Comparison of ENCODE assay signal across 19 cellular contexts in the genomic region with DNA sequence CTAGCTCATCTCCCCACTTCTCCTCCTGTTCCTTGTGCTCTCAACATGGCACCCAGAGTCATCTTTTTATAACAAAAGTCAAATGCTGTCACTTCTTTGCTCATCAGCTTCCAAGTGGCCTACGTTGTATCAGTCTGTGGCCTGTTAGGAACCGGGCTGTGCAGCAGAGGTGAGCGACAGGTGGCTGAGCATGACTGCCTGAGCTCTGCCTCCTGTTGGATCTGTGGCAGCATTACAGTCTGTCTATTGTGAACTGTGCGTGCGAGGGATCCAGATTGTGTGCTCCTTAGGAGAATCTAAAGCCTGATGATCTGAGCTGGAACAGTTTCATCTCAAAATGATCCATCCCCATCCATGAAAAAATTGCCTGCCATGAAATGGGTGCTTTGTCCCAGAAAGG.
DNase-seq lines count a peak whose midpoint lies in the region; ATAC-seq and TF ChIP-seq lines count a peak whose summit lies in the region.
"Had no signal": no experiment of that assay in that cellular context is flagged by ENCODE, and none has a peak within 500 bp of the region (broad histone marks: within the 10 kb centered on the region; RNA-seq: fewer than 3 reads in every experiment).

No MANE protein-coding gene starts in this region.

- no peak overlapping the region for H4K91ac ChIP-seq in H9 (ENCODE audit: insufficient read length, low read depth, low read length)

- H3K9ac ChIP-seq in H9 (ENCODE audit: extremely low read depth, insufficient read length, low read length): no peak overlapping the region
- H3K9ac ChIP-seq: BLaER1 had no signal

- no peak overlapping the region for H4K5ac ChIP-seq in H9 (ENCODE audit: insufficient read length, low read depth, low read length)

- no peak overlapping the region for H3K4me3 Mint-ChIP-seq in H9
- no peak overlapping the region for H3K4me3 Mint-ChIP-seq in stimulated activated memory B cell treated with anti-CD40 and anti-IgM and Interleukin-4, amounts not matched to agents 10 μg/mL and 1 μg/mL and 100 μg/mL, for 72 hours
- H3K4me3 Mint-ChIP-seq: CD4-positive, alpha-beta T cell had no signal

- H3K79me2 ChIP-seq in H9 (ENCODE audit: insufficient read depth, low read length): no peaks in the 10 kb centered on the region

- H3K27me3 ChIP-seq in H9 (ENCODE audit: insufficient read depth, low read length) (no peaks in the 10 kb centered on the region), WERI-Rb-1 (ENCODE audit: insufficient read depth, low read depth, severe bottlenecking) (peaks cover 79% of the 10 kb centered on the region), dorsolateral prefrontal cortex (peaks cover 0 to 24% (median 0%) of the 10 kb centered on the region in 45 donors)
- H3K27me3 ChIP-seq: BLaER1 had no signal

- no peak overlapping the region for H3K27ac Mint-ChIP-seq in H9
- no peak overlapping the region for H3K27ac Mint-ChIP-seq in stimulated activated memory B cell treated with anti-CD40 and anti-IgM and Interleukin-4, amounts not matched to agents 10 μg/mL and 1 μg/mL and 100 μg/mL, for 72 hours
- H3K27ac Mint-ChIP-seq: CD4-positive, alpha-beta T cell had no signal

- no peaks in the 10 kb centered on the region for H3K36me3 Mint-ChIP-seq in H9 (ENCODE audit: insufficient read depth in 1 of 3, low read depth in 3 of 3)
- H3K36me3 Mint-ChIP-seq in stimulated activated memory B cell treated with anti-CD40 and anti-IgM and Interleukin-4, amounts not matched to agents 10 μg/mL and 1 μg/mL and 100 μg/mL, for 72 hours: no peaks in the 10 kb centered on the region

- H3K79me1 ChIP-seq in H9 (ENCODE audit: insufficient read depth, low read depth, low read length, poor library complexity, severe bottlenecking): no peaks in the 10 kb centered on the region

- intact Hi-C loops in dorsolateral prefrontal cortex (cut with DNase I): no loop called here

- peaks cover 5% of the 10 kb centered on the region; the same call in 1 of the 2 replicates for H3K27me3 Mint-ChIP-seq in H9 (ENCODE audit: low read depth)
- peaks cover 47% of the 10 kb centered on the region for H3K27me3 Mint-ChIP-seq in stimulated activated memory B cell treated with anti-CD40 and anti-IgM and Interleukin-4, amounts not matched to agents 10 μg/mL and 1 μg/mL and 100 μg/mL, for 72 hours

- peaks cover 0 to 36% of the 10 kb centered on the region in 2 experiments; a peak in 3 of 5 replicates for H3K9me3 Mint-ChIP-seq in H9
- H3K9me3 Mint-ChIP-seq in stimulated activated memory B cell treated with anti-CD40 and anti-IgM and Interleukin-4, amounts not matched to agents 10 μg/mL and 1 μg/mL and 100 μg/mL, for 72 hours: peaks cover 2% of the 10 kb centered on the region
- H3K9me3 Mint-ChIP-seq: CD4-positive, alpha-beta T cell had no signal

- no peak overlapping the region for H3K4me2 ChIP-seq in H9 (ENCODE audit: insufficient read depth, insufficient read length, low read length)
- H3K4me2 ChIP-seq: BLaER1 had no signal

- H4K8ac ChIP-seq in H9 (replicated peaks; ENCODE audit: insufficient read length, low read depth, low read length): no peak overlapping the region

- no peak overlapping the region for H3K18ac ChIP-seq in H9 (ENCODE audit: insufficient read length, low read depth, low read length)

- no peak overlapping the region for H2AK5ac ChIP-seq in H9 (ENCODE audit: insufficient read length, low read length)

- H3K27ac ChIP-seq in H9 (ENCODE audit: insufficient read length, low read depth, low read length) (no peak overlapping the region), WERI-Rb-1 (no peak overlapping the region), dorsolateral prefrontal cortex (no peak overlapping the region)
- H3K27ac ChIP-seq: BLaER1, SJCRH30 had no signal

- H2BK12ac ChIP-seq in H9 (ENCODE audit: insufficient read length, low read depth, low read length): no peak overlapping the region

- H3K36me3 ChIP-seq in WERI-Rb-1: no peaks in the 10 kb centered on the region
- H3K36me3 ChIP-seq: BLaER1, SJCRH30 had no signal

- H4K20me1 ChIP-seq in H9 (ENCODE audit: control insufficient read depth, insufficient read depth, insufficient read length): no peaks in the 10 kb centered on the region
- H4K20me1 ChIP-seq: BLaER1 had no signal

- DNase-seq in GM12865 (ENCODE audit: low read depth) (peak; percentile 6), H9 (no peak), WERI-Rb-1 (no peak), dorsolateral prefrontal cortex (no peak)
- DNase-seq in activated T-cell treated with anti-CD3 and anti-CD28 coated beads, Interleukin-2, amount 50 U/mL, for 1 hour: no peak
- DNase-seq: CD4-positive, alpha-beta T cell; COR-L47; DMS79 treated with DMSO at 0.1 percent for 48 hours; H7; MM.1S; NCI-H1092 treated with DMSO at 0.1 percent for 48 hours; NCI-H1436 treated with DMSO at 0.1 percent for 48 hours; NCI-H1930; NCI-H510A; SJCRH30; T-helper 1 cell had no signal

- H3K4me1 Mint-ChIP-seq in H9: peaks cover 0 to 4% of the 10 kb centered on the region in 2 experiments; a peak in 1 of 4 replicates
- no peaks in the 10 kb centered on the region for H3K4me1 Mint-ChIP-seq in stimulated activated memory B cell treated with anti-CD40 and anti-IgM and Interleukin-4, amounts not matched to agents 10 μg/mL and 1 μg/mL and 100 μg/mL, for 72 hours

- ATAC-seq in stimulated activated memory B cell treated with anti-CD40 and anti-IgM and Interleukin-4, amounts not matched to agents 10 μg/mL and 1 μg/mL and 100 μg/mL, for 72 hours: peak; percentile 27
- ATAC-seq in HG02571 (IDR thresholded peaks at IDR 0.05; ENCODE audit: unreplicated experiment): no peak

- H3K9me3 ChIP-seq in H9 (ENCODE audit: control insufficient read depth, low read depth, low read length) (no peaks in the 10 kb centered on the region), WERI-Rb-1 (ENCODE audit: severe bottlenecking) (no peaks in the 10 kb centered on the region)
- H3K9me3 ChIP-seq: BLaER1, SJCRH30 had no signal

- H2AFZ ChIP-seq in H9 (ENCODE audit: low read length): no peak overlapping the region

- H2BK20ac ChIP-seq in H9 (ENCODE audit: low read depth, low read length, poor library complexity, severe bottlenecking): no peak overlapping the region

- H3K23ac ChIP-seq in H9 (ENCODE audit: insufficient read length, low read depth, low read length): no peak overlapping the region

- H2BK120ac ChIP-seq in H9 (ENCODE audit: low read depth, low read length, poor library complexity, severe bottlenecking): no peak overlapping the region

- no peaks in the 10 kb centered on the region for H3K4me1 ChIP-seq in H9 (ENCODE audit: insufficient read depth, low read length)
- H3K4me1 ChIP-seq: BLaER1, SJCRH30 had no signal

- H2BK15ac ChIP-seq in H9 (ENCODE audit: low read depth, low read length): no peak overlapping the region

- no CpG with 5 or more reads among the region's 5 CpGs for whole genome bisulfite sequencing in H9 (ENCODE audit: extremely low coverage, insufficient read length, low lambda C conversion rate)

- H3K14ac ChIP-seq in H9 (ENCODE audit: insufficient read depth, low read length): no peak overlapping the region

- no peak overlapping the region for H3K4me3 ChIP-seq in GM12865 (ENCODE audit: low read depth, low read length)
- H3K4me3 ChIP-seq in WERI-Rb-1 (ENCODE audit: low read depth, low read length): no peak overlapping the region
- H3K4me3 ChIP-seq in dorsolateral prefrontal cortex: no peak overlapping the region
- H3K4me3 ChIP-seq: BLaER1, SJCRH30 had no signal

- H3K4ac ChIP-seq in H9 (ENCODE audit: low read depth, low read length): no peak overlapping the region

- H2BK5ac ChIP-seq in H9 (ENCODE audit: insufficient read length, low read length): no peak overlapping the region

- no peaks in the 10 kb centered on the region for H3K23me2 ChIP-seq in H9 (ENCODE audit: insufficient read length, low read depth, low read length, poor library complexity, severe bottlenecking)

- no peak overlapping the region for H3K56ac ChIP-seq in H9 (ENCODE audit: insufficient read length, low read depth, low read length)

- H3T11ph ChIP-seq in H9 (ENCODE audit: low read length): no peak overlapping the region

- TF ChIP-seq CTCF in GM12865 (IDR thresholded peaks at IDR 0.05; ENCODE audit: insufficient read depth, low read depth, low read length, missing control alignments) (peak; percentile 16), H9 (conservative IDR thresholded peaks at IDR 0.05) (peak; percentile 24; the same call in 2 of the 3 replicates), WERI-Rb-1 (IDR thresholded peaks at IDR 0.05; ENCODE audit: low read depth, low read length) (peak; percentile 26; the same call in 1 of the 2 replicates), dorsolateral prefrontal cortex (IDR thresholded peaks at IDR 0.05 in 54 of 56, conservative IDR thresholded peaks at IDR 0.05 in 2 of 56; ENCODE audit: low read depth in 1 of 56, partially characterized antibody in 56 of 56) (no peak)

Comparison
In these comparisons a context has a peak if more than half of its experiments do, and no peak if none do; other contexts are left out.
1. CTCF ChIP-seq: peak in GM12865 (single experiment), H9 (single experiment) and WERI-Rb-1 (single experiment); none in dorsolateral prefrontal cortex (0 of 56).